8 cellular contexts compared by ENCODE assay signal in the genomic region with DNA sequence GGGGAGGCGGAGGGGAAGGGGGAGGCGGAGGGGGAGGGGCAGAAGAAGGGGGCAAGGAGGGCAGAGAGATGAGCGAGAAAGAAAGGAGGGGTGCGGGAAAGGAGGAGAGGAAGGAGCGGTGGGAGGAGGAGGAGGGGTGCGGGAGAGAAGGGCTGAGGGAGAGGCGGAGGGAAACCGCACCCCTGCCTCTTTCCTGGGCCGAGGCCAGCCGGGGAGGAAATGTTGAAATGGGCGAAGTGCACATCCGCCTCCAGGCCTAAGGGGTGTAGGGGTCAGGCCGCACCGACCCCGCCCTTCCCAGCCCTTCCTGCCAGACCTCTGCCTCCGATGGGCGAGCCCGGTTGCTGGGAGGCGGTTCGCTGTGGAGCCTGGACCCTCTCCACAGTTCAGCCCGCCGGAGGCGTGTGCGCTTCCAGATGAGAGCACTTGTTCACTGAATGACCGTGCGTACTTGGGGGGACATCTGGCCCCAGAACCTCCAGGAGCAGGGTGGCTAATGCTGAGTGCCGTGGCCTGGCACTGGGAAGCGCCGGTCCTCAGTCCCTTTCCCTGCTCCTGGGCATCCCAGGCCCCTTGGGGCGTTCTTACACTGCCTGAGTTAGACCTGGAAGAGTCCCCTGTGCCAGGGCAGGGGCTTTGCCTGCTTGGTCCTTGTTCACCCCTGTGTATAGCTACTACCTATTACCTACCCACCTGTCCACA.
DNase-seq lines count a peak whose midpoint lies in the region; ATAC-seq and TF ChIP-seq lines count a peak whose summit lies in the region.

No MANE protein-coding gene starts in this region.

- peak; percentile 53 to 82 for DNase-seq in Caco-2
- DNase-seq in HK-2 (ENCODE audit: unreplicated experiment) = peak; percentile 27
- peak; percentile 83 for DNase-seq in RWPE1 (ENCODE audit: low spot score)
- DNase-seq in adrenal gland = peak; percentile 66 to 90 (median 81)
- DNase-seq in right atrium auricular region (ENCODE audit: low spot score) = peak; percentile 94
- DNase-seq in putamen (ENCODE audit: low spot score) = peak; percentile 52
- DNase-seq in epidermal melanocyte (ENCODE audit: insufficient read length, low spot score) = no peak

- WGBS in adrenal gland, 4 donors = 23 to 39% (median 26%) methylated on average over 21 to 29 of the region's 30 CpGs

- no peaks in the 10 kb centered on the region for H3K4me1 Mint-ChIP-seq in Caco-2 (ENCODE audit: low read depth, unreplicated experiment)

- no peaks in the 10 kb centered on the region for H3K27me3 ChIP-seq in Caco-2 (replicated peaks; ENCODE audit: control insufficient read depth, insufficient read depth, low read length)
- no peaks in the 10 kb centered on the region for H3K27me3 ChIP-seq in adrenal gland
- H3K27me3 ChIP-seq in right atrium auricular region = no peaks in the 10 kb centered on the region

- H3K9me3 ChIP-seq in Caco-2 (no peaks in the 10 kb centered on the region), adrenal gland (replicated peaks in 1 of 3) (no peaks in the 10 kb centered on the region), right atrium auricular region (peaks cover 0 to 4% of the 10 kb centered on the region in 2 donors)

- peak; percentile 58 for ATAC-seq in GM19438 (IDR thresholded peaks at IDR 0.05; ENCODE audit: low read depth, unreplicated experiment)

- H3K36me3 ChIP-seq in Caco-2 (ENCODE audit: control insufficient read depth, insufficient read depth, low read length) = no peaks in the 10 kb centered on the region
- no peaks in the 10 kb centered on the region for H3K36me3 ChIP-seq in adrenal gland (replicated peaks in 1 of 2)
- H3K36me3 ChIP-seq in right atrium auricular region = no peaks in the 10 kb centered on the region

- H3K4me3 ChIP-seq in Caco-2 (ENCODE audit: low read depth, low read length) = peak overlapping the region; percentile 57
- H3K4me3 ChIP-seq in adrenal gland = peak overlapping the region in 1 of 4 donors; percentile 71
- H3K4me3 ChIP-seq in right atrium auricular region = peak overlapping the region; percentile 60 to 64

- no peaks in the 10 kb centered on the region for H3K27me3 Mint-ChIP-seq in Caco-2 (ENCODE audit: insufficient read depth, unreplicated experiment)

- H3K36me3 Mint-ChIP-seq in Caco-2 (ENCODE audit: insufficient read depth, unreplicated experiment) = no peaks in the 10 kb centered on the region

- no peaks in the 10 kb centered on the region for H3K9me3 Mint-ChIP-seq in Caco-2 (ENCODE audit: unreplicated experiment)

- no TSS peak for BruUV-seq in Caco-2 (replicated peaks; lab: Mats Ljungman, UMichigan)

- H3K4me1 ChIP-seq in Caco-2 = peaks cover 8% of the 10 kb centered on the region; the same call in 1 of the 2 replicates
- peaks cover 0 to 15% of the 10 kb centered on the region in 2 donors for H3K4me1 ChIP-seq in adrenal gland (replicated peaks in 1 of 2)
- peaks cover 0 to 30% of the 10 kb centered on the region in 2 donors for H3K4me1 ChIP-seq in right atrium auricular region

- no peak overlapping the region for H3K27ac Mint-ChIP-seq in Caco-2 (ENCODE audit: unreplicated experiment)

- POLR2A ChIA-PET in Caco-2 (lab: Charles Lee) (no interaction called here), RWPE1 (lab: Yijun Ruan, JAX; ENCODE audit: low non-redundant PET) (no interaction called here)

- TF ChIP-seq CTCF in Caco-2 (IDR thresholded peaks at IDR 0.05; ENCODE audit: insufficient read depth in 1 of 2, low read depth in 1 of 2, low read length in 1 of 2, severe bottlenecking in 1 of 2, unreplicated experiment in 1 of 2) (no peak), RWPE1 (conservative IDR thresholded peaks at IDR 0.05; ENCODE audit: low read depth) (no peak), adrenal gland (IDR thresholded peaks at IDR 0.05) (no peak), right atrium auricular region (IDR thresholded peaks at IDR 0.05) (no peak)

- intact Hi-C loops in Caco-2 (cut with micrococcal nuclease; ENCODE audit: unreplicated experiment) (loop anchor here (5.0 kb wide), 1 partner anchor 111 kb away; the partner anchor contains the start of gene KLF13), adrenal gland (cut with DNase I) (loop anchor here in 1 of 2 donors (5.0 kb wide), 2 partner anchors 111 to 221 kb away; partner anchors contain the start of gene KLF13)

- CTCF ChIA-PET in Caco-2 (lab: Charles Lee) (interaction anchor here (1.5 kb wide), 1 partner anchor 219 kb away, joined by 6 read pairs; no protein-coding TSS in a partner anchor), RWPE1 (lab: Yijun Ruan, JAX) (no interaction called here)

- no peak for TF ChIP-seq POLR2A in adrenal gland (IDR thresholded peaks at IDR 0.05)

- H3K27ac ChIP-seq in RWPE1 (peak overlapping the region; percentile 100), adrenal gland (peak overlapping the region in 4 of 5 donors; percentile 66 to 90 (median 84)), right atrium auricular region (peak overlapping the region; percentile 88 to 99)

- H3K4me3 Mint-ChIP-seq in Caco-2 (ENCODE audit: unreplicated experiment) = peak overlapping the region; percentile 67
